Comparison of ENCODE assay signal across 11 cellular contexts in the genomic region with DNA sequence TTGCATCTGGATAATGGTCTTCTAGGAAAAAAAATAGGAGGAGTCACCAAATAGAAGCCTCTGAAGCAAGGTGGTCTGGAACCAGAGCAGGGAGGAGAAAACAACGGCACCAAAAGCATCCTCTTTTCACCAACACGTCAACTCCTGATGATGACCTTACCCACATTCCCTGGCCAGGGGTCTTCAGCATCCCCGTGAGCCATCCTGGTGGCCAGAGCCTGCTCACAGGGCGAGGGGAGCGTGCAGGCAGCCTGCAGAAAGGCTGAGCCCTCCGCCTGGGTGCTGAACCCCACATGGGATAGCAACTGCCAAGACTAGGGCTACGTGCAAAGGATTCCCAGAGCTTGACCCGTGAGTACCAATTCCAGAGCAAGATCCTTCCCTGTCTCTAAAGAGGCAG.
"Had no signal": no experiment of that assay in that cellular context is flagged by ENCODE, and none has a peak within 500 bp of the region (broad histone marks: within the 10 kb centered on the region; RNA-seq: fewer than 3 reads in every experiment).

No MANE protein-coding gene starts in this region.

- H3K36me3 ChIP-seq: adrenal gland, thyroid gland, uterus had no signal

- H3K9me3 ChIP-seq: adrenal gland, body of pancreas, thyroid gland, uterus had no signal

- H3K27ac Mint-ChIP-seq: effector memory CD8-positive, alpha-beta T cell; naive thymus-derived CD8-positive, alpha-beta T cell; T-helper 1 cell treated with Interleukin-12 subunit alpha and Interleukin-12 subunit beta and Interleukin-4 antibody, amounts not matched to agents 30 μg/mL and 1 μg/mL, for 36 hours; WTC11 had no signal

- H3K27ac ChIP-seq: adrenal gland, body of pancreas, thyroid gland, uterus had no signal

- DNase-seq: body of pancreas; effector memory CD8-positive, alpha-beta T cell; hypothalamus; stimulated activated CD4-positive, alpha-beta T cell treated with anti-CD3 and anti-CD28 coated beads, Interleukin-4, amount 100 ng/mL, for 1 hour; thyroid gland; uterus had no signal

- ATAC-seq: body of pancreas; effector memory CD8-positive, alpha-beta T cell; naive thymus-derived CD8-positive, alpha-beta T cell; WTC11 had no signal

- H3K9me3 Mint-ChIP-seq: central memory CD8-positive, alpha-beta T cell; effector memory CD8-positive, alpha-beta T cell; T-helper 1 cell treated with Interleukin-12 subunit alpha and Interleukin-12 subunit beta and Interleukin-4 antibody, amounts not matched to agents 30 μg/mL and 1 μg/mL, for 36 hours had no signal

- H3K4me1 Mint-ChIP-seq: central memory CD8-positive, alpha-beta T cell; naive thymus-derived CD8-positive, alpha-beta T cell had no signal

- H3K4me3 Mint-ChIP-seq: central memory CD8-positive, alpha-beta T cell; effector memory CD8-positive, alpha-beta T cell; naive thymus-derived CD8-positive, alpha-beta T cell; T-helper 1 cell treated with Interleukin-12 subunit alpha and Interleukin-12 subunit beta and Interleukin-4 antibody, amounts not matched to agents 30 μg/mL and 1 μg/mL, for 36 hours; WTC11 had no signal

- H3K36me3 Mint-ChIP-seq: naive thymus-derived CD8-positive, alpha-beta T cell; WTC11 had no signal

- H3K4me1 ChIP-seq: adrenal gland, body of pancreas, uterus had no signal

- H3K27me3 ChIP-seq: adrenal gland, body of pancreas, thyroid gland, uterus had no signal

- H3K4me3 ChIP-seq: adrenal gland, body of pancreas, thyroid gland, uterus had no signal
